11 cellular contexts compared by ENCODE assay signal in genomic region chr2:171409436-171409971, GRCh38. TPM values are rescaled to one million over a fixed set of nuclear protein-coding genes. Genes with fewer than 3 reads are reported as not detected.
DNase-seq lines count a peak whose midpoint lies in the region; ATAC-seq, FAIRE-seq and TF ChIP-seq lines count a peak whose summit lies in the region.
"Had no signal": no experiment of that assay in that cellular context is flagged by ENCODE, and none has a peak within 500 bp of the region (broad histone marks: within the 10 kb centered on the region; RNA-seq: fewer than 3 reads in every experiment).

No MANE protein-coding gene starts in this region.

- no peaks in the 10 kb centered on the region for H3K36me3 ChIP-seq in small intestine (ENCODE audit: control insufficient read depth in 2 of 2, insufficient read depth in 2 of 2, low read length in 2 of 2)
- H3K36me3 ChIP-seq: WERI-Rb-1 had no signal

- no peaks in the 10 kb centered on the region for H3K27me3 Mint-ChIP-seq in T-helper 1 cell treated with Interleukin-12 subunit alpha and Interleukin-12 subunit beta and Interleukin-4 antibody, amounts not matched to agents 30 μg/mL and 1 μg/mL, for 36 hours (ENCODE audit: low read depth)
- no peaks in the 10 kb centered on the region for H3K27me3 Mint-ChIP-seq in activated CD4-positive, alpha-beta memory T cell treated with anti-CD3 and anti-CD28 coated beads for 36 hours

- WGBS in small intestine, 3 donors: 76 to 93% (median 90%) methylated on average over 8 of the region's 8 CpGs
- WGBS in right cardiac atrium: 85% methylated on average over 8 of the region's 8 CpGs

- no peak for FAIRE-seq in small intestine (lab: Jason Lieb, UNC)

- H3K4me3 Mint-ChIP-seq in T-helper 1 cell treated with Interleukin-12 subunit alpha and Interleukin-12 subunit beta and Interleukin-4 antibody, amounts not matched to agents 30 μg/mL and 1 μg/mL, for 36 hours: peak overlapping the region; percentile 35
- peak overlapping the region; percentile 51 for H3K4me3 Mint-ChIP-seq in activated CD4-positive, alpha-beta memory T cell treated with anti-CD3 and anti-CD28 coated beads for 36 hours

- DNase-seq in T-helper 1 cell: no peak
- DNase-seq in activated CD4-positive, alpha-beta memory T cell treated with anti-CD3 and anti-CD28 coated beads for 36 hours: no peak
- DNase-seq in foreskin keratinocyte: no peak
- DNase-seq in small intestine: peak; percentile 2
- DNase-seq in HEK293T (ENCODE audit: extremely low spot score): no peak
- DNase-seq in right cardiac atrium: no peak
- DNase-seq: NCI-H2171 treated with DMSO at 0.1 percent for 48 hours, occipital lobe, WERI-Rb-1 had no signal

- peaks cover 18% of the 10 kb centered on the region for H3K4me1 Mint-ChIP-seq in T-helper 1 cell treated with Interleukin-12 subunit alpha and Interleukin-12 subunit beta and Interleukin-4 antibody, amounts not matched to agents 30 μg/mL and 1 μg/mL, for 36 hours (ENCODE audit: low read depth)
- peaks cover 34% of the 10 kb centered on the region for H3K4me1 Mint-ChIP-seq in activated CD4-positive, alpha-beta memory T cell treated with anti-CD3 and anti-CD28 coated beads for 36 hours (ENCODE audit: low read depth)

- H3K9me3 ChIP-seq in small intestine (ENCODE audit: control insufficient read depth, low read depth): no peaks in the 10 kb centered on the region
- H3K9me3 ChIP-seq in right cardiac atrium (ENCODE audit: control insufficient read depth, low read length): no peaks in the 10 kb centered on the region

- no peak for TF ChIP-seq CTCF in foreskin keratinocyte (conservative IDR thresholded peaks at IDR 0.05)

- H3K4me1 ChIP-seq in foreskin keratinocyte: peaks cover 34% of the 10 kb centered on the region
- no peaks in the 10 kb centered on the region for H3K4me1 ChIP-seq in small intestine (ENCODE audit: control insufficient read depth in 2 of 2, insufficient read depth in 1 of 2, low read depth in 1 of 2, low read length in 1 of 2)
- no peaks in the 10 kb centered on the region for H3K4me1 ChIP-seq in right cardiac atrium (ENCODE audit: control insufficient read depth, insufficient read depth, low read length)

- H3K4me3 ChIP-seq in small intestine (ENCODE audit: low read depth in 1 of 2, low read length in 2 of 2) (no peak overlapping the region), right cardiac atrium (ENCODE audit: low read length) (no peak overlapping the region)

- POLR2A ChIA-PET in activated CD4-positive, alpha-beta memory T cell treated with anti-CD3 and anti-CD28 coated beads for 36 hours (lab: Charles Lee): no interaction called here
- POLR2A ChIA-PET in HEK293T (lab: Yijun Ruan, JAX): no interaction called here

- CTCF ChIA-PET in activated CD4-positive, alpha-beta memory T cell treated with anti-CD3 and anti-CD28 coated beads for 36 hours (lab: Charles Lee): interaction anchor here (0.6 to 1.1 kb wide), 3 partner anchors 147 to 481 kb away, joined by 3 to 5 read pairs (median 4); no protein-coding TSS in a partner anchor
- CTCF ChIA-PET in HEK293T (lab: Yijun Ruan, JAX): no interaction called here

- ATAC-seq in foreskin keratinocyte (peak; percentile 61), HG02798 (IDR thresholded peaks at IDR 0.05; ENCODE audit: poor library complexity, unreplicated experiment) (no peak), right cardiac atrium (no peak)

- intact Hi-C loops in activated CD4-positive, alpha-beta memory T cell treated with anti-CD3 and anti-CD28 coated beads for 36 hours (cut with micrococcal nuclease): no loop called here
- intact Hi-C loops in right cardiac atrium (cut with DNase I): no loop called here

- H3K27ac Mint-ChIP-seq in T-helper 1 cell treated with Interleukin-12 subunit alpha and Interleukin-12 subunit beta and Interleukin-4 antibody, amounts not matched to agents 30 μg/mL and 1 μg/mL, for 36 hours: peak overlapping the region; percentile 19
- H3K27ac Mint-ChIP-seq in activated CD4-positive, alpha-beta memory T cell treated with anti-CD3 and anti-CD28 coated beads for 36 hours: peak overlapping the region; percentile 28

- H3K27ac ChIP-seq in foreskin keratinocyte: peak overlapping the region; percentile 32
- H3K27ac ChIP-seq in small intestine (ENCODE audit: low read depth in 1 of 2, low read length in 1 of 2): no peak overlapping the region
- H3K27ac ChIP-seq in right cardiac atrium (ENCODE audit: low read length): no peak overlapping the region
- H3K27ac ChIP-seq: WERI-Rb-1 had no signal

- peaks cover 5% of the 10 kb centered on the region for H3K9me3 Mint-ChIP-seq in T-helper 1 cell treated with Interleukin-12 subunit alpha and Interleukin-12 subunit beta and Interleukin-4 antibody, amounts not matched to agents 30 μg/mL and 1 μg/mL, for 36 hours
- no peaks in the 10 kb centered on the region for H3K9me3 Mint-ChIP-seq in activated CD4-positive, alpha-beta memory T cell treated with anti-CD3 and anti-CD28 coated beads for 36 hours

- H3K36me3 Mint-ChIP-seq in T-helper 1 cell treated with Interleukin-12 subunit alpha and Interleukin-12 subunit beta and Interleukin-4 antibody, amounts not matched to agents 30 μg/mL and 1 μg/mL, for 36 hours (ENCODE audit: low read depth): peaks cover 10% of the 10 kb centered on the region
- H3K36me3 Mint-ChIP-seq in activated CD4-positive, alpha-beta memory T cell treated with anti-CD3 and anti-CD28 coated beads for 36 hours: peaks cover 7% of the 10 kb centered on the region

- H3K27me3 ChIP-seq in foreskin keratinocyte (no peaks in the 10 kb centered on the region), small intestine (ENCODE audit: control insufficient read depth in 2 of 2, insufficient read depth in 2 of 2, low read length in 2 of 2) (no peaks in the 10 kb centered on the region), right cardiac atrium (ENCODE audit: control insufficient read depth, insufficient read depth) (no peaks in the 10 kb centered on the region)

TF ChIP-seq in HEK293T, 16 proteins besides CTCF, POLR2A, EP300 and RAD21:
- no peak for TF ChIP-seq FOXM1 (IDR thresholded peaks at IDR 0.05; ENCODE audit: borderline replicate concordance)
- no peak for TF ChIP-seq ARNT (IDR thresholded peaks at IDR 0.05)
- TF ChIP-seq L3MBTL2 (conservative IDR thresholded peaks at IDR 0.05): no peak
- no peak for TF ChIP-seq CTBP1 (IDR thresholded peaks at IDR 0.05; ENCODE audit: borderline replicate concordance)
- TF ChIP-seq ELF4 (IDR thresholded peaks at IDR 0.05): no peak
- no peak for TF ChIP-seq SUZ12 (IDR thresholded peaks at IDR 0.05)
- TF ChIP-seq BHLHE40 (IDR thresholded peaks at IDR 0.05; ENCODE audit: borderline replicate concordance): no peak
- no peak for TF ChIP-seq LEF1 (IDR thresholded peaks at IDR 0.05; ENCODE audit: borderline replicate concordance)
- no peak for TF ChIP-seq FOXA1 (IDR thresholded peaks at IDR 0.05)
- no peak for TF ChIP-seq PKNOX1 (IDR thresholded peaks at IDR 0.05)
- TF ChIP-seq ZNF384 (IDR thresholded peaks at IDR 0.05): no peak
- TF ChIP-seq SP1 (IDR thresholded peaks at IDR 0.05): no peak
- no peak for TF ChIP-seq HDGF (IDR thresholded peaks at IDR 0.05; ENCODE audit: borderline replicate concordance)
- no peak for TF ChIP-seq FOXK2 (IDR thresholded peaks at IDR 0.05)
- no peak for TF ChIP-seq TARDBP (IDR thresholded peaks at IDR 0.05)
- no peak for TF ChIP-seq NFRKB (IDR thresholded peaks at IDR 0.05)

RNA-seq across cellular contexts. Expression of gene METTL8, which starts 24.3 kb away (rescaled TPM):
- 10 to 100 TPM; 33.3 to 40.9 TPM for total RNA-seq in activated CD4-positive, alpha-beta memory T cell treated with anti-CD3 and anti-CD28 coated beads for 36 hours
- total RNA-seq in foreskin keratinocyte: 38.0 and 44.2 TPM in 2 replicates
- polyA plus RNA-seq in foreskin keratinocyte: 18.3 and 23.2 TPM in 2 replicates
- polyA plus RNA-seq in small intestine: 1 to 10 TPM; 2.2 to 8.5 (median 6.2) TPM
- 10 to 100 TPM; 12.2 to 16.4 (median 13.6) TPM for total RNA-seq in right cardiac atrium
- polyA plus RNA-seq in right cardiac atrium: 5.3 TPM

RNA-seq across cellular contexts. Expression of gene DCAF17, which starts 24.5 kb away (rescaled TPM):
- total RNA-seq in activated CD4-positive, alpha-beta memory T cell treated with anti-CD3 and anti-CD28 coated beads for 36 hours: 10 to 100 TPM; 14.1 to 14.7 TPM
- total RNA-seq in foreskin keratinocyte: 17.1 and 19.6 TPM in 2 replicates
- polyA plus RNA-seq in foreskin keratinocyte: 3.3 and 4.6 TPM in 2 replicates
- 1 to 10 TPM; 3.5 to 5.9 (median 5.6) TPM for polyA plus RNA-seq in small intestine
- 10 to 100 TPM in 2 of 4 donors, 1 to 10 TPM in 2; 6.5 to 12.1 (median 9.7) TPM for total RNA-seq in right cardiac atrium
- polyA plus RNA-seq in right cardiac atrium: 2.9 TPM
